In the genomic region with DNA sequence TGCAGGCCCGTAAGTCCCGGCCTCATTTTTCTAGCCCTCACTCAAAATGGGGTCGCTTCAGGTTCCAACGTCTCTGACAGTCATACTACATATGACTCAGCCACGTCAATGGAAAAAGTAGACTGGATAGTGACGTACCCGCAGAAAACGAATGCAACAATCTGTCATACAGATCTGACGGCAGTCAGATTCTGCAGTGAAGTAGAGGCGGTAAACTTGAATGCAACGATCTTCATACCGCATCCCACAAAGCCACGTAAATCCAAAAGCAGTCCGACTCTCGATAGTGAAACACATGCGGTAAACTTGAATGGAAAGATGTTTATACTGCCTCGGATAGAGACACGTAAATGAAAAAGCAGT, we compare ENCODE assay signal across 8 cellular contexts.
DNase-seq lines count a peak whose midpoint lies in the region; FAIRE-seq lines count a peak whose summit lies in the region.

No MANE protein-coding gene starts in this region.

- FAIRE-seq in HTR-8/SVneo (lab: Jason Lieb, UNC): peak; percentile 73

- peak; percentile 60 for DNase-seq in activated gamma-delta T cell treated with Interleukin-2 at 50 U/mL for 16 hours
- no peak for DNase-seq in activated gamma-delta T cell (lab: John Stamatoyannopoulos, UW)
- peak; percentile 64 for DNase-seq in HTR-8/SVneo (ENCODE audit: insufficient read length, low spot score)
- peak; percentile 60 for DNase-seq in RPMI8226
- DNase-seq in activated effector memory CD4-positive, alpha-beta T cell treated with anti-CD3 and anti-CD28 coated beads, Interleukin-2, amount 50 U/mL, for 16 hours: peak; percentile 87
- peak; percentile 48 for DNase-seq in germinal center (ENCODE audit: low spot score)
- peak; percentile 51 for DNase-seq in pons (ENCODE audit: low spot score)
- no peak for DNase-seq in cortex of kidney (lab: John Stamatoyannopoulos, UW)

Comparison
In these comparisons a context has a peak if more than half of its experiments do, and no peak if none do; other contexts are left out.
1. DNase-seq: peak in activated gamma-delta T cell treated with Interleukin-2 at 50 U/mL for 16 hours (single experiment), HTR-8/SVneo (single experiment), RPMI8226 (single experiment), activated effector memory CD4-positive, alpha-beta T cell treated with anti-CD3 and anti-CD28 coated beads, Interleukin-2, amount 50 U/mL, for 16 hours (single experiment), germinal center (single experiment) and pons (single experiment); none in activated gamma-delta T cell (single experiment) and cortex of kidney (single experiment).